17 cellular contexts compared by ENCODE assay signal in genomic region chr13:43110658-43111057, GRCh38.
"Had no signal": no experiment of that assay in that cellular context is flagged by ENCODE, and none has a peak within 500 bp of the region (broad histone marks: within the 10 kb centered on the region; RNA-seq: fewer than 3 reads in every experiment).

No MANE protein-coding gene starts in this region.

- H3K4me2 ChIP-seq: neural progenitor cell, smooth muscle cell had no signal

- H2AFZ ChIP-seq: neural progenitor cell had no signal

- H3K36me3 ChIP-seq: colonic mucosa, neural progenitor cell, ovary, right atrium auricular region had no signal

- H3K4me1 ChIP-seq: colonic mucosa, esophagus squamous epithelium, neural progenitor cell, suprapubic skin, thyroid gland had no signal

- FAIRE-seq: urothelium cell line had no signal

- H3K9me3 ChIP-seq: colonic mucosa, esophagus squamous epithelium, gastroesophageal sphincter, ovary, right atrium auricular region, suprapubic skin, thyroid gland had no signal

- ATAC-seq: gastroesophageal sphincter; natural killer cell; stimulated activated naive CD8-positive, alpha-beta T cell treated with anti-CD3 and anti-CD28 coated beads, Interleukin-15, Interleukin-2, amounts not matched to agents 100 U/mL and 50 U/mL, for 24 hours had no signal

- H3K9ac ChIP-seq: neural progenitor cell had no signal

- H3K27me3 ChIP-seq: colonic mucosa, esophagus squamous epithelium, gastroesophageal sphincter, neural progenitor cell, ovary, right atrium auricular region, suprapubic skin, thyroid gland had no signal

- H3K27ac ChIP-seq: colonic mucosa, esophagus squamous epithelium, gastroesophageal sphincter, neural progenitor cell, ovary, right atrium auricular region, suprapubic skin, thyroid gland had no signal

- H3K4me3 ChIP-seq: colonic mucosa, esophagus squamous epithelium, gastroesophageal sphincter, neural progenitor cell, ovary, right atrium auricular region, smooth muscle cell, suprapubic skin, thyroid gland had no signal

- DNase-seq: colonic mucosa; dermis blood vessel endothelial cell; esophagus squamous epithelium; foreskin fibroblast; glutamatergic neuron; natural killer cell; nucleus accumbens; ovary; stimulated activated CD4-positive, alpha-beta T cell treated with anti-CD3 and anti-CD28 coated beads, Interleukin-2, amount 100 ng/mL, for 48 hours; stimulated activated naive CD8-positive, alpha-beta T cell treated with anti-CD3 and anti-CD28 coated beads, Interleukin-15, Interleukin-2, amounts not matched to agents 100 U/mL and 50 U/mL, for 24 hours; thyroid gland had no signal
